21 cellular contexts compared by ENCODE assay signal in the genomic region with DNA sequence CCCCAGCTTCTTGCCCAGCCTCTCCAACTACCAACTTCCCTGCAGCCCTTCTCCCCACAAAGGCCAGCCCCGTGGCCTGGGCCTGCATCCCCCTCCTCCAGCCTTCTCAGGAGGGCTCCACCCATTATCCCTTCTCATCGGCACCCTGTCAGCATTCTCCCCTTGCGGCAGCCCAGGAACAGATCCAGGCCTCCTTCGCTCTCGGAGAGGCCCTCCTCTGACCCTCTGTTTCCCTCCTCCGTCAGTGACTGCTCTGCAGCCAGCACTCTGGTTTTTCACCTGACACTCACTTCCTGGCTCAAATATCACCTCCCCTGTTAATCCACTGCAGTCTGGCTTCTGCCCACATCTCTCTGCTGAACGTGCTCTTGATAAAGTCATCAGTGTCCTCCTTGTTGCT. TPM values are rescaled to one million over a fixed set of nuclear protein-coding genes. Genes with fewer than 3 reads are reported as not detected.
DNase-seq lines count a peak whose midpoint lies in the region; ATAC-seq and TF ChIP-seq lines count a peak whose summit lies in the region.
"Had no signal": no experiment of that assay in that cellular context is flagged by ENCODE, and none has a peak within 500 bp of the region (broad histone marks: within the 10 kb centered on the region; RNA-seq: fewer than 3 reads in every experiment).

No MANE protein-coding gene starts in this region.

- TF ChIP-seq CTCF in activated B cell treated with CpG ODN at 0.5 μM for 24 hours (IDR thresholded peaks at IDR 0.05), result no peak

- POLR2A ChIA-PET in activated B cell treated with CpG ODN at 0.5 μM for 24 hours (lab: Charles Lee), result no interaction called here

- H3K27me3 Mint-ChIP-seq in activated B cell treated with CpG ODN at 0.5 μM for 24 hours, result peaks cover 7% of the 10 kb centered on the region

- intact Hi-C loops in activated B cell treated with CpG ODN at 0.5 μM for 24 hours (cut with micrococcal nuclease) (no loop called here), left ventricle myocardium superior (cut with micrococcal nuclease) (no loop called here)

- no peaks in the 10 kb centered on the region for H3K9me3 Mint-ChIP-seq in activated B cell treated with CpG ODN at 0.5 μM for 24 hours
- H3K9me3 Mint-ChIP-seq in stimulated activated effector memory CD8-positive, alpha-beta T cell treated with anti-CD3 and anti-CD28 coated beads, Interleukin-12 subunit alpha, Interleukin-12 subunit beta, amount 100 ng/mL, for 72 hours, result no peaks in the 10 kb centered on the region
- H3K9me3 Mint-ChIP-seq: activated CD4-positive, alpha-beta memory T cell treated with anti-CD3 and anti-CD28 coated beads for 36 hours; activated T-cell treated with anti-CD3 and anti-CD28 coated beads, Interleukin-2, amount 50 U/mL, for 72 hours; CD4-positive, alpha-beta memory T cell had no signal

- H3K4me3 Mint-ChIP-seq in activated B cell treated with CpG ODN at 0.5 μM for 24 hours, result no peak overlapping the region
- peak overlapping the region; percentile 58 for H3K4me3 Mint-ChIP-seq in stimulated activated effector memory CD8-positive, alpha-beta T cell treated with anti-CD3 and anti-CD28 coated beads, Interleukin-12 subunit alpha, Interleukin-12 subunit beta, amount 100 ng/mL, for 72 hours
- H3K4me3 Mint-ChIP-seq: activated CD4-positive, alpha-beta memory T cell treated with anti-CD3 and anti-CD28 coated beads for 36 hours; activated T-cell treated with anti-CD3 and anti-CD28 coated beads, Interleukin-2, amount 50 U/mL, for 72 hours had no signal

- peak overlapping the region; percentile 26 for H3K27ac Mint-ChIP-seq in activated B cell treated with CpG ODN at 0.5 μM for 24 hours
- peak overlapping the region; percentile 87 for H3K27ac Mint-ChIP-seq in stimulated activated effector memory CD8-positive, alpha-beta T cell treated with anti-CD3 and anti-CD28 coated beads, Interleukin-12 subunit alpha, Interleukin-12 subunit beta, amount 100 ng/mL, for 72 hours
- H3K27ac Mint-ChIP-seq: activated CD4-positive, alpha-beta memory T cell treated with anti-CD3 and anti-CD28 coated beads for 36 hours; activated T-cell treated with anti-CD3 and anti-CD28 coated beads, Interleukin-2, amount 50 U/mL, for 72 hours had no signal

- H3K36me3 Mint-ChIP-seq in activated B cell treated with CpG ODN at 0.5 μM for 24 hours (ENCODE audit: low read depth), result no peaks in the 10 kb centered on the region
- no peaks in the 10 kb centered on the region for H3K36me3 Mint-ChIP-seq in stimulated activated effector memory CD8-positive, alpha-beta T cell treated with anti-CD3 and anti-CD28 coated beads, Interleukin-12 subunit alpha, Interleukin-12 subunit beta, amount 100 ng/mL, for 72 hours
- H3K36me3 Mint-ChIP-seq: activated CD4-positive, alpha-beta memory T cell treated with anti-CD3 and anti-CD28 coated beads for 36 hours; CD4-positive, alpha-beta memory T cell had no signal

- ATAC-seq in activated B cell treated with CpG ODN at 0.5 μM for 24 hours (ENCODE audit: low read depth), result no peak
- peak; percentile 35 for ATAC-seq in left ventricle myocardium superior
- peak; percentile 42 for ATAC-seq in stimulated activated effector memory CD8-positive, alpha-beta T cell treated with anti-CD3 and anti-CD28 coated beads, Interleukin-12 subunit alpha, Interleukin-12 subunit beta, amount 100 ng/mL, for 72 hours
- ATAC-seq: activated T-cell treated with anti-CD3 and anti-CD28 coated beads, Interleukin-2, amount 50 U/mL, for 72 hours had no signal

- CTCF ChIA-PET in activated B cell treated with CpG ODN at 0.5 μM for 24 hours (lab: Charles Lee), result interaction anchor here (1.4 kb wide), 1 partner anchor 82 kb away, joined by 3 read pairs; no protein-coding TSS in a partner anchor

- H3K4me1 Mint-ChIP-seq in activated B cell treated with CpG ODN at 0.5 μM for 24 hours, result peaks cover 48% of the 10 kb centered on the region
- peaks cover 76% of the 10 kb centered on the region for H3K4me1 Mint-ChIP-seq in stimulated activated effector memory CD8-positive, alpha-beta T cell treated with anti-CD3 and anti-CD28 coated beads, Interleukin-12 subunit alpha, Interleukin-12 subunit beta, amount 100 ng/mL, for 72 hours

- peak; percentile 48 for DNase-seq in NK-92 treated with Interleukin-12 subunit alpha and Interleukin-12 subunit beta, amount 100 ng/mL, for 24 hours (lab: John Stamatoyannopoulos, UW)
- DNase-seq in NK-92 (lab: John Stamatoyannopoulos, UW; ENCODE audit: unreplicated experiment), result no peak
- DNase-seq in activated B cell treated with CpG ODN at 0.5 μM for 24 hours, result no peak
- no peak for DNase-seq in left ventricle myocardium superior
- DNase-seq in stimulated activated effector memory CD8-positive, alpha-beta T cell treated with anti-CD3 and anti-CD28 coated beads, Interleukin-12 subunit alpha, Interleukin-12 subunit beta, amount 100 ng/mL, for 72 hours (ENCODE audit: low spot score in 2 of 2), result no peak
- no peak for DNase-seq in GM19240 (ENCODE audit: insufficient read length, low spot score)
- no peak for DNase-seq in DMS53 treated with DMSO at 0.1 percent for 48 hours (lab: John Stamatoyannopoulos, UW; ENCODE audit: unreplicated experiment)
- DNase-seq in activated CD8-positive, alpha-beta memory T cell treated with anti-CD3 and anti-CD28 coated beads, Interleukin-2, amount 50 U/mL, for 4 hours, result no peak
- DNase-seq: ACHN; activated CD4-positive, alpha-beta memory T cell treated with anti-CD3 and anti-CD28 coated beads for 36 hours; activated T-cell treated with anti-CD3 and anti-CD28 coated beads, Interleukin-2, amount 50 U/mL, for 72 hours; adrenal gland; CD4-positive, alpha-beta memory T cell; cerebellar nuclear complex; DMS53; GOT3; hippocampal formation; midbrain; stimulated activated CD4-positive, alpha-beta T cell treated with anti-CD3 and anti-CD28 coated beads, Interleukin-15, amount 100 ng/mL, for 24 hours; stimulated activated naive CD4-positive, alpha-beta T cell treated with Interleukin-2 at 50 U/mL for 16 hours; T-helper 1 cell had no signal

RNA-seq across cellular contexts. Expression of gene ADGRB2, which starts 17.5 kb away (rescaled TPM):
- 6.3 and 6.5 TPM in 2 replicates for total RNA-seq in activated B cell treated with CpG ODN at 0.5 μM for 24 hours
- total RNA-seq in left ventricle myocardium superior, result 10.0 TPM

RNA-seq across cellular contexts. Expression of gene COL16A1, which starts 42.9 kb away (rescaled TPM):
- total RNA-seq in activated B cell treated with CpG ODN at 0.5 μM for 24 hours (0.17 and 0.31 TPM in 2 replicates), left ventricle myocardium superior (16.1 TPM)
- total RNA-seq: CD4-positive, alpha-beta memory T cell had no signal

Comparison
In these comparisons a context has a peak if more than half of its experiments do, and no peak if none do; other contexts are left out.
1. RNA of gene COL16A1, which starts 42.9 kb away (total RNA-seq): 16.1 TPM in left ventricle myocardium superior (single experiment); 0.17 to 0.31 TPM in activated B cell treated with CpG ODN at 0.5 μM for 24 hours; every median in the first group is over 10 times any median in the second.